In the genomic region with DNA sequence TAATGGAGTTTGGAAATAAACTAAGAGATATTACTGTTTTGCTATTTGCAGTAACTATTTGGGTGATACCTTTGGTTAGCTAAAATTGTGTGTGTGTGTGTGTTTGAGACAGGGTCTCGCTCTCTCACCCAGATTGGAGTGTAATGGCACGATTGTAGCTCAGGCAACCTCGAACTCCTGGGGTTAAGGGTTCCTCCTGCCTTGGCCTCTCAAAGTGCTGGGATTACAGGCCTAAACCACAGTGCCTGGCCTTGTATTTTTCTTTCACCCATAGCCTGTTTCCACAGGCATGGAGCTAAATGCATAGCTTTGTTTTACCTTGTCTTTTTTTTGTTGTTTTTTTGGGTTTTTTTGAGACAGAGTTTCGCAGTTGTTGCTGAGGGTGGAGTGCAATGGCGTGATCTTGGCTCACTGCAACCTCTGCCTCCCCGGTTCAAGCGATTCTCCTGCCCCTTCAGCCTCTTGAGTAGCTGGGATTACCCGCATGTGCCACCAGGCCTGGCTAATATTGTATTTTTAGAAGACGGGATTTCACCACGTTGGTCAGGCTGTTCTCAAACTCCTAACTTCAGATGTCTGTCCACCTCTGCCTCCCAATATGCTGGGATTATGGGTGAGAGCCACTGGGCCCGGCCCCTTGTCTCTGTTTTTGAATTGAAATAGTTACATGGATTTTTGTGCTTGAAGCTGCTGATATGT, we compare ENCODE assay signal across 9 cellular contexts. TPM values are rescaled to one million over a fixed set of nuclear protein-coding genes. Genes with fewer than 3 reads are reported as not detected.
A peak's percentile ranks its signal among the peaks of the same experiment; 100 is the strongest.
DNase-seq lines count a peak whose midpoint lies in the region; ATAC-seq and TF ChIP-seq lines count a peak whose summit lies in the region.
"Had no signal": no experiment of that assay in that cellular context is flagged by ENCODE, and none has a peak within 500 bp of the region (broad histone marks: within the 10 kb centered on the region; RNA-seq: fewer than 3 reads in every experiment).

No MANE protein-coding gene starts in this region.

- no peaks in the 10 kb centered on the region for H3K27me3 ChIP-seq in spleen (replicated peaks in 1 of 7)

- peaks cover 41% of the 10 kb centered on the region for H3K36me3 Mint-ChIP-seq in HFFc6 (ENCODE audit: low read depth)
- peaks cover 75% of the 10 kb centered on the region for H3K36me3 Mint-ChIP-seq in activated T-helper 2 cell treated with anti-CD3 and anti-CD28 coated beads, Interferon-gamma antibody, Interleukin-2, Interleukin-4, amounts not matched to agents 10 μg/mL and 5 μg/mL and 100 μg/mL, durations not matched to agents 14 hours and 24 hours and 36 hours (ENCODE audit: low read depth)

- no peaks in the 10 kb centered on the region for H3K9me3 Mint-ChIP-seq in HFFc6
- peaks cover 5% of the 10 kb centered on the region for H3K9me3 Mint-ChIP-seq in activated T-helper 2 cell treated with anti-CD3 and anti-CD28 coated beads, Interferon-gamma antibody, Interleukin-2, Interleukin-4, amounts not matched to agents 10 μg/mL and 5 μg/mL and 100 μg/mL, durations not matched to agents 14 hours and 24 hours and 36 hours

- H3K27me3 Mint-ChIP-seq in HFFc6 (ENCODE audit: insufficient read depth), result peaks cover 3% of the 10 kb centered on the region; the same call in 1 of the 2 replicates
- no peaks in the 10 kb centered on the region for H3K27me3 Mint-ChIP-seq in activated T-helper 2 cell treated with anti-CD3 and anti-CD28 coated beads, Interferon-gamma antibody, Interleukin-2, Interleukin-4, amounts not matched to agents 10 μg/mL and 5 μg/mL and 100 μg/mL, durations not matched to agents 14 hours and 24 hours and 36 hours (ENCODE audit: low read depth)

- 22 to 41% (median 28%) methylated on average over 11 of the region's 11 CpGs for WGBS in spleen, 5 donors

- peak overlapping the region; percentile 98 for H3K4me3 Mint-ChIP-seq in HFFc6
- peak overlapping the region; percentile 96 for H3K4me3 Mint-ChIP-seq in activated T-helper 2 cell treated with anti-CD3 and anti-CD28 coated beads, Interferon-gamma antibody, Interleukin-2, Interleukin-4, amounts not matched to agents 10 μg/mL and 5 μg/mL and 100 μg/mL, durations not matched to agents 14 hours and 24 hours and 36 hours (ENCODE audit: low read depth)

- H3K27ac Mint-ChIP-seq in HFFc6, result peak overlapping the region; percentile 52
- peak overlapping the region; percentile 29 for H3K27ac Mint-ChIP-seq in activated T-helper 2 cell treated with anti-CD3 and anti-CD28 coated beads, Interferon-gamma antibody, Interleukin-2, Interleukin-4, amounts not matched to agents 10 μg/mL and 5 μg/mL and 100 μg/mL, durations not matched to agents 14 hours and 24 hours and 36 hours

- H3K36me3 ChIP-seq in spleen, result peaks cover 0 to 34% (median 8%) of the 10 kb centered on the region in 6 donors

- CTCF ChIA-PET in HEK293T (lab: Yijun Ruan, JAX), result no interaction called here

- peak overlapping the region in 5 of 8 donors; percentile 35 to 100 (median 71) for H3K27ac ChIP-seq in spleen

- TF ChIP-seq CTCF in HFFc6 (IDR thresholded peaks at IDR 0.05), result no peak
- no peak for TF ChIP-seq CTCF in spleen (IDR thresholded peaks at IDR 0.05 in 8 of 11, conservative IDR thresholded peaks at IDR 0.05 in 3 of 11)

- H3K4me1 Mint-ChIP-seq in HFFc6 (ENCODE audit: low read depth), result peaks cover 54% of the 10 kb centered on the region
- H3K4me1 Mint-ChIP-seq in activated T-helper 2 cell treated with anti-CD3 and anti-CD28 coated beads, Interferon-gamma antibody, Interleukin-2, Interleukin-4, amounts not matched to agents 10 μg/mL and 5 μg/mL and 100 μg/mL, durations not matched to agents 14 hours and 24 hours and 36 hours (ENCODE audit: low read depth), result peaks cover 54% of the 10 kb centered on the region

- peak overlapping the region; percentile 6 to 83 (median 70) for H3K4me3 ChIP-seq in spleen

- no peak for TF ChIP-seq POLR2A in spleen (IDR thresholded peaks at IDR 0.05)

- DNase-seq in HFFc6, result no peak
- DNase-seq in activated T-helper 2 cell treated with anti-CD3 and anti-CD28 coated beads, Interferon-gamma antibody, Interleukin-2, Interleukin-4, amounts not matched to agents 10 μg/mL and 5 μg/mL and 100 μg/mL, durations not matched to agents 14 hours and 24 hours and 36 hours (ENCODE audit: low spot score), result no peak
- no peak for DNase-seq in left ventricle myocardium superior
- DNase-seq in spleen, result no peak
- DNase-seq in HEK293T (ENCODE audit: extremely low spot score), result no peak
- no peak for DNase-seq in RKO (ENCODE audit: low spot score)
- DNase-seq: NCI-H146 had no signal

- peaks cover 49 to 98% (median 91%) of the 10 kb centered on the region in 6 donors for H3K4me1 ChIP-seq in spleen

- POLR2A ChIA-PET in HEK293T (lab: Yijun Ruan, JAX), result interaction anchor here (1.3 kb wide), 1 partner anchor 269 kb away, joined by 6 read pairs; no protein-coding TSS in a partner anchor

- no peaks in the 10 kb centered on the region for H3K9me3 ChIP-seq in spleen

- intact Hi-C loops in activated T-helper 2 cell treated with anti-CD3 and anti-CD28 coated beads, Interferon-gamma antibody, Interleukin-2, Interleukin-4, amounts not matched to agents 10 μg/mL and 5 μg/mL and 100 μg/mL, durations not matched to agents 14 hours and 24 hours and 36 hours (cut with micrococcal nuclease), result loop anchor here (5.0 kb wide), 1 partner anchor 1182 kb away; no protein-coding TSS in a partner anchor
- intact Hi-C loops in left ventricle myocardium superior (cut with micrococcal nuclease) (loop anchor here (10.0 kb wide), 1 partner anchor 45 kb away; no protein-coding TSS in a partner anchor), spleen (cut with DNase I; ENCODE audit: low total_unique reads) (no loop called here)

- peak; percentile 57 for ATAC-seq in left ventricle myocardium superior
- no peak for ATAC-seq in GM21619 (IDR thresholded peaks at IDR 0.05; ENCODE audit: unreplicated experiment)
- ATAC-seq in HG03095 (IDR thresholded peaks at IDR 0.05; ENCODE audit: unreplicated experiment), result no peak

TF ChIP-seq in HEK293T, 16 proteins besides CTCF, POLR2A, EP300 and RAD21:
- TF ChIP-seq FOXK2 (IDR thresholded peaks at IDR 0.05) (no peak), HDGF (IDR thresholded peaks at IDR 0.05; ENCODE audit: borderline replicate concordance) (no peak), FOXM1 (IDR thresholded peaks at IDR 0.05; ENCODE audit: borderline replicate concordance) (no peak), ZNF384 (IDR thresholded peaks at IDR 0.05) (no peak), L3MBTL2 (conservative IDR thresholded peaks at IDR 0.05) (no peak), BHLHE40 (IDR thresholded peaks at IDR 0.05; ENCODE audit: borderline replicate concordance) (no peak), FOXA1 (IDR thresholded peaks at IDR 0.05) (no peak), ARNT (IDR thresholded peaks at IDR 0.05) (no peak), SP1 (IDR thresholded peaks at IDR 0.05) (no peak), TARDBP (IDR thresholded peaks at IDR 0.05) (no peak), ELF4 (IDR thresholded peaks at IDR 0.05) (no peak), NFRKB (IDR thresholded peaks at IDR 0.05) (no peak), CTBP1 (IDR thresholded peaks at IDR 0.05; ENCODE audit: borderline replicate concordance) (no peak), SUZ12 (IDR thresholded peaks at IDR 0.05) (no peak)
- TF ChIP-seq, protein P1, sequence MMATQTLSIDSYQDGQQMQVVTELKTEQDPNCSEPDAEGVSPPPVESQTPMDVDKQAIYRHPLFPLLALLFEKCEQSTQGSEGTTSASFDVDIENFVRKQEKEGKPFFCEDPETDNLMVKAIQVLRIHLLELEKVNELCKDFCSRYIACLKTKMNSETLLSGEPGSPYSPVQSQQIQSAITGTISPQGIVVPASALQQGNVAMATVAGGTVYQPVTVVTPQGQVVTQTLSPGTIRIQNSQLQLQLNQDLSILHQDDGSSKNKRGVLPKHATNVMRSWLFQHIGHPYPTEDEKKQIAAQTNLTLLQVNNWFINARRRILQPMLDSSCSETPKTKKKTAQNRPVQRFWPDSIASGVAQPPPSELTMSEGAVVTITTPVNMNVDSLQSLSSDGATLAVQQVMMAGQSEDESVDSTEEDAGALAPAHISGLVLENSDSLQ (IDR thresholded peaks at IDR 0.05), result no peak

RNA-seq across cellular contexts. Expression of a gene that starts 5.6 kb away (rescaled TPM):
- total RNA-seq in HFFc6 (2021; fragmentation: NEBNext Ultra II Directional; extraction: Animal tissue kit (Norgen Biotek cat#: 25700)), result 10 to 100 TPM; 33.6 to 40.1 (median 36.5) TPM
- total RNA-seq in activated T-helper 2 cell treated with anti-CD3 and anti-CD28 coated beads, Interferon-gamma antibody, Interleukin-2, Interleukin-4, amounts not matched to agents 10 μg/mL and 5 μg/mL and 100 μg/mL, durations not matched to agents 14 hours and 24 hours and 36 hours, result 87.4 and 92.0 TPM in 2 replicates
- total RNA-seq in left ventricle myocardium superior, result 60.2 TPM
- total RNA-seq in spleen, result 100 to 1,000 TPM in 2 of 7 donors, 10 to 100 TPM in 5; 81.9 to 118 (median 88.7) TPM
- 10 to 100 TPM; 58.0 to 77.7 (median 75.7) TPM for polyA plus RNA-seq in spleen
